In the genomic region with DNA sequence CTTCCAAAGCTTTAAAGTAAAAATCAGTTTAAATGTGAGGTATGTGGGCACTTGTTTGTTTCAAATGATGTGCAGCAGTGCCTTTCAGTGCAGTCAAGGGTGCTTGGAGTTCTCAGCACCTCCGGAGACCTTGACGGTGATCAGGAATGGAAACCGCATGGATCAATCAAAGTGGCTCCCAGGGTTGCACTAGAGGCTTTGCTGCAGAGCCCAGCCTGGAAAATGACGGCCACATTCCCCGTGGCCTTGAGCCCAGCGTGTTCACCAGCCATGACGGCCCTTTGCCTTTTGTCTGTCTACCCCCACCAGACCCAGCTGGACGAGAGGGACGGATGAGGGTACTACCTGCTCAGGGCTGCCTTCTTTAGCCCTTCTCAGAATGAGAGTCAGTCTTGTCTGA, we compare ENCODE assay signal across 6 cellular contexts.
"Had no signal": no experiment of that assay in that cellular context is flagged by ENCODE, and none has a peak within 500 bp of the region (broad histone marks: within the 10 kb centered on the region; RNA-seq: fewer than 3 reads in every experiment).

No MANE protein-coding gene starts in this region.

- H2AFZ ChIP-seq: GM23248 had no signal

- ATAC-seq: K562 had no signal

- H3K27ac Mint-ChIP-seq: H9 had no signal

- H3K9ac ChIP-seq: GM23248 had no signal

- H3K4me3 Mint-ChIP-seq: H9 had no signal

- H3K4me3 ChIP-seq: GM23248, K562 had no signal

- DNase-seq: GM23248, HCEC 1CT, IMR-90, KG1 had no signal

- H3K27ac ChIP-seq: GM23248 had no signal
